Comparison of ENCODE assay signal across 1 cellular context in the genomic region with DNA sequence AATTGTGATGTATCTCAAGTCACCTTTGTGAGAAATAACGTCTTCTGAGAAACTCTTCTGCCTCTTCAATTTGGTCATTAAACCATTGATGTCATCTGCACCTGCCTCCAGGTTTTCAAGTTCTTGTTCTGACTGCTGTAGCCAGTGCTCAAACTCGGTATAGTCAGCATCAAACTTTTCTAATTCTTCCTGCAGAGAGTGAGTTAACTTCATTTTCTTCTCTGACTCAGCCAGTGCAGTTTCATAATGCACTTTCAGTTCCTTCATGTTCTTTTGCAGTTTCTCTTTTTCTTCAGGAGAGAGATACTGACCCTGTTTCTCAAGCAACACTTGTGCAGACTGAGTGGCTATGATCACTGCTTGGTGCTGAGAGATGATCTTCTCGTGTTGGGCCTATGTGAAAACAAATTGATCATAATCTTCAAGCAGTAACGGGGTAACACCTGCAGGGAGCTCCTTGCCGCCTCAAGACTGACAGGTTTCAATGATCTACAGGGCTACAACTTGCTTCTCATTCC.
TF ChIP-seq lines count a peak whose summit lies in the region.

No MANE protein-coding gene starts in this region.

TF ChIP-seq in WTC11, 78 proteins besides CTCF, POLR2A, EP300 and RAD21 (continued from another document):
- TF ChIP-seq ZNF138 (CRISPR knock-in tag; conservative IDR thresholded peaks at IDR 0.05) (no peak), ZNF396 (CRISPR knock-in tag; IDR thresholded peaks at IDR 0.05; ENCODE audit: borderline replicate concordance) (no peak), TP53 (CRISPR knock-in tag; IDR thresholded peaks at IDR 0.05) (no peak), IRF2 (CRISPR knock-in tag; IDR thresholded peaks at IDR 0.05; ENCODE audit: borderline replicate concordance, low read depth) (no peak), ZNF317 (CRISPR knock-in tag; IDR thresholded peaks at IDR 0.05; ENCODE audit: borderline replicate concordance, low read depth) (no peak)
- TF ChIP-seq, protein P1, sequence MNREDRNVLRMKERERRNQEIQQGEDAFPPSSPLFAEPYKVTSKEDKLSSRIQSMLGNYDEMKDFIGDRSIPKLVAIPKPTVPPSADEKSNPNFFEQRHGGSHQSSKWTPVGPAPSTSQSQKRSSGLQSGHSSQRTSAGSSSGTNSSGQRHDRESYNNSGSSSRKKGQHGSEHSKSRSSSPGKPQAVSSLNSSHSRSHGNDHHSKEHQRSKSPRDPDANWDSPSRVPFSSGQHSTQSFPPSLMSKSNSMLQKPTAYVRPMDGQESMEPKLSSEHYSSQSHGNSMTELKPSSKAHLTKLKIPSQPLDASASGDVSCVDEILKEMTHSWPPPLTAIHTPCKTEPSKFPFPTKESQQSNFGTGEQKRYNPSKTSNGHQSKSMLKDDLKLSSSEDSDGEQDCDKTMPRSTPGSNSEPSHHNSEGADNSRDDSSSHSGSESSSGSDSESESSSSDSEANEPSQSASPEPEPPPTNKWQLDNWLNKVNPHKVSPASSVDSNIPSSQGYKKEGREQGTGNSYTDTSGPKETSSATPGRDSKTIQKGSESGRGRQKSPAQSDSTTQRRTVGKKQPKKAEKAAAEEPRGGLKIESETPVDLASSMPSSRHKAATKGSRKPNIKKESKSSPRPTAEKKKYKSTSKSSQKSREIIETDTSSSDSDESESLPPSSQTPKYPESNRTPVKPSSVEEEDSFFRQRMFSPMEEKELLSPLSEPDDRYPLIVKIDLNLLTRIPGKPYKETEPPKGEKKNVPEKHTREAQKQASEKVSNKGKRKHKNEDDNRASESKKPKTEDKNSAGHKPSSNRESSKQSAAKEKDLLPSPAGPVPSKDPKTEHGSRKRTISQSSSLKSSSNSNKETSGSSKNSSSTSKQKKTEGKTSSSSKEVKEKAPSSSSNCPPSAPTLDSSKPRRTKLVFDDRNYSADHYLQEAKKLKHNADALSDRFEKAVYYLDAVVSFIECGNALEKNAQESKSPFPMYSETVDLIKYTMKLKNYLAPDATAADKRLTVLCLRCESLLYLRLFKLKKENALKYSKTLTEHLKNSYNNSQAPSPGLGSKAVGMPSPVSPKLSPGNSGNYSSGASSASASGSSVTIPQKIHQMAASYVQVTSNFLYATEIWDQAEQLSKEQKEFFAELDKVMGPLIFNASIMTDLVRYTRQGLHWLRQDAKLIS (CRISPR knock-in tag; IDR thresholded peaks at IDR 0.05; ENCODE audit: borderline replicate concordance) = no peak
